Comparison of ENCODE assay signal across 1 cellular context in the genomic region with DNA sequence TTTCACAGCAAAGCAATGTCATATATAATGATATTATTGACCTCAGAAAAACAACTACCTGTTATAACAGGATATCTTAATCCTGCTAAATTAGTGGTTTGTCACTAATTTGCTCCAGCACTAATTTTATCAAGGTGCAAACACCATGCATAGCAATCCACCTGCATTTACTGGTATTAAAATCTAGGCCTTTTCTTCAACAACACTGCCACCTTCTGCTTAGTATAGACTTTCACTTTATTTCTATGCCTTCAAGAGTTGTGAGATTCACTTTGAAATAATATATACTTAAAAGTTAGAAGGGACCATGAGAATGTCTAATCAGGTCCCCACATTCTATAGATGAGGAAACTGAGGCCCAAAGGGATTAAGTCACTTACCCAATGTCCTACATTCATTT.
TF ChIP-seq lines count a peak whose summit lies in the region.

No MANE protein-coding gene starts in this region.

TF ChIP-seq in WTC11, 78 proteins besides CTCF, POLR2A, EP300 and RAD21 (continued from another document):
- TF ChIP-seq ZNF425 (CRISPR knock-in tag; conservative IDR thresholded peaks at IDR 0.05) = no peak
- TF ChIP-seq, protein P1, sequence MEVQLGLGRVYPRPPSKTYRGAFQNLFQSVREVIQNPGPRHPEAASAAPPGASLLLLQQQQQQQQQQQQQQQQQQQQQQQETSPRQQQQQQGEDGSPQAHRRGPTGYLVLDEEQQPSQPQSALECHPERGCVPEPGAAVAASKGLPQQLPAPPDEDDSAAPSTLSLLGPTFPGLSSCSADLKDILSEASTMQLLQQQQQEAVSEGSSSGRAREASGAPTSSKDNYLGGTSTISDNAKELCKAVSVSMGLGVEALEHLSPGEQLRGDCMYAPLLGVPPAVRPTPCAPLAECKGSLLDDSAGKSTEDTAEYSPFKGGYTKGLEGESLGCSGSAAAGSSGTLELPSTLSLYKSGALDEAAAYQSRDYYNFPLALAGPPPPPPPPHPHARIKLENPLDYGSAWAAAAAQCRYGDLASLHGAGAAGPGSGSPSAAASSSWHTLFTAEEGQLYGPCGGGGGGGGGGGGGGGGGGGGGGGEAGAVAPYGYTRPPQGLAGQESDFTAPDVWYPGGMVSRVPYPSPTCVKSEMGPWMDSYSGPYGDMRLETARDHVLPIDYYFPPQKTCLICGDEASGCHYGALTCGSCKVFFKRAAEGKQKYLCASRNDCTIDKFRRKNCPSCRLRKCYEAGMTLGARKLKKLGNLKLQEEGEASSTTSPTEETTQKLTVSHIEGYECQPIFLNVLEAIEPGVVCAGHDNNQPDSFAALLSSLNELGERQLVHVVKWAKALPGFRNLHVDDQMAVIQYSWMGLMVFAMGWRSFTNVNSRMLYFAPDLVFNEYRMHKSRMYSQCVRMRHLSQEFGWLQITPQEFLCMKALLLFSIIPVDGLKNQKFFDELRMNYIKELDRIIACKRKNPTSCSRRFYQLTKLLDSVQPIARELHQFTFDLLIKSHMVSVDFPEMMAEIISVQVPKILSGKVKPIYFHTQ (CRISPR knock-in tag; IDR thresholded peaks at IDR 0.05) = no peak
